Comparison of ENCODE assay signal across 1 cellular context in the genomic region with DNA sequence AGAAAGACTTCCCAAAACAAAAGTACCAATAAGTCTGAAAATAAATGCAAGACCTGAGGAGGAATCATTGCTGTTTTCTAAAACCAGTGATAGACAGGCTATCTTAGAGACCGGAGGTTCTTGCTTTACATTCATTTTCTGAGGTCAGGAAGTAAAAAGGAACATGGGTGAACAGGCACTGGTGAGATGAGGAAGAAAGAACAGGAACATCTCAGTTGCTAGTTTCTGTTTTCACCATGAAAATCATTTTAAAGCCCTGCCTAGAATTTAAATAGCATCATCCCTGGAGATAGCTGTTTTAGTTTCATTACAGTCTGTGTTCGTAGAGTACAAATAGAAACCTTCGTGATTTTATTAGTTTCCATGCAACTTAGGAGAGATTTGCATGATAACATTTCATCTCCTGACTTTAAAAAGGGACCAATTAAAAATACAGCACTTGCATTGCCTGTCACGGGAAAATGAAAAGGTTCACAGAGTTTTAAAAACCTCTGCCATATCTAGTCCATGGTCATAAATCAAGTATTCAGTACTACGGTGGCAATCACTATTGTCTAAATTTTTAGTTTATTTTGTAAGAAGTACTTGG.
TF ChIP-seq lines count a peak whose summit lies in the region.

No MANE protein-coding gene starts in this region.

TF ChIP-seq in endothelial cell of umbilical vein, 7 proteins besides CTCF, POLR2A, EP300 and RAD21:
- no peak for TF ChIP-seq FOS (IDR thresholded peaks at IDR 0.05; ENCODE audit: borderline replicate concordance, insufficient read depth, low read length)
- no peak for TF ChIP-seq POLR2AphosphoS5 (IDR thresholded peaks at IDR 0.05; ENCODE audit: insufficient read depth, low read depth, low read length)
- TF ChIP-seq EZH2 (IDR thresholded peaks at IDR 0.05; ENCODE audit: borderline replicate concordance, low read depth, low read length, severe bottlenecking) = no peak
- no peak for TF ChIP-seq GATA2 (IDR thresholded peaks at IDR 0.05; ENCODE audit: insufficient read depth, insufficient read length, low read depth, low read length)
- TF ChIP-seq, protein P1, sequence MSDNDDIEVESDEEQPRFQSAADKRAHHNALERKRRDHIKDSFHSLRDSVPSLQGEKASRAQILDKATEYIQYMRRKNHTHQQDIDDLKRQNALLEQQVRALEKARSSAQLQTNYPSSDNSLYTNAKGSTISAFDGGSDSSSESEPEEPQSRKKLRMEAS (IDR thresholded peaks at IDR 0.05; ENCODE audit: insufficient read depth, insufficient read length) = no peak
- no peak for TF ChIP-seq JUN (IDR thresholded peaks at IDR 0.05; ENCODE audit: borderline replicate concordance, insufficient read depth, insufficient read length, low read depth)
- no peak for TF ChIP-seq MYC (IDR thresholded peaks at IDR 0.05; ENCODE audit: low read depth, low read length)
